1 cellular context compared by ENCODE assay signal in genomic region chrX:24672701-24673190, GRCh38.
TF ChIP-seq lines count a peak whose summit lies in the region.

No MANE protein-coding gene starts in this region.

TF ChIP-seq in HepG2, 621 proteins besides CTCF, POLR2A, EP300 and RAD21 (continued from another document):
- TF ChIP-seq, protein P1, sequence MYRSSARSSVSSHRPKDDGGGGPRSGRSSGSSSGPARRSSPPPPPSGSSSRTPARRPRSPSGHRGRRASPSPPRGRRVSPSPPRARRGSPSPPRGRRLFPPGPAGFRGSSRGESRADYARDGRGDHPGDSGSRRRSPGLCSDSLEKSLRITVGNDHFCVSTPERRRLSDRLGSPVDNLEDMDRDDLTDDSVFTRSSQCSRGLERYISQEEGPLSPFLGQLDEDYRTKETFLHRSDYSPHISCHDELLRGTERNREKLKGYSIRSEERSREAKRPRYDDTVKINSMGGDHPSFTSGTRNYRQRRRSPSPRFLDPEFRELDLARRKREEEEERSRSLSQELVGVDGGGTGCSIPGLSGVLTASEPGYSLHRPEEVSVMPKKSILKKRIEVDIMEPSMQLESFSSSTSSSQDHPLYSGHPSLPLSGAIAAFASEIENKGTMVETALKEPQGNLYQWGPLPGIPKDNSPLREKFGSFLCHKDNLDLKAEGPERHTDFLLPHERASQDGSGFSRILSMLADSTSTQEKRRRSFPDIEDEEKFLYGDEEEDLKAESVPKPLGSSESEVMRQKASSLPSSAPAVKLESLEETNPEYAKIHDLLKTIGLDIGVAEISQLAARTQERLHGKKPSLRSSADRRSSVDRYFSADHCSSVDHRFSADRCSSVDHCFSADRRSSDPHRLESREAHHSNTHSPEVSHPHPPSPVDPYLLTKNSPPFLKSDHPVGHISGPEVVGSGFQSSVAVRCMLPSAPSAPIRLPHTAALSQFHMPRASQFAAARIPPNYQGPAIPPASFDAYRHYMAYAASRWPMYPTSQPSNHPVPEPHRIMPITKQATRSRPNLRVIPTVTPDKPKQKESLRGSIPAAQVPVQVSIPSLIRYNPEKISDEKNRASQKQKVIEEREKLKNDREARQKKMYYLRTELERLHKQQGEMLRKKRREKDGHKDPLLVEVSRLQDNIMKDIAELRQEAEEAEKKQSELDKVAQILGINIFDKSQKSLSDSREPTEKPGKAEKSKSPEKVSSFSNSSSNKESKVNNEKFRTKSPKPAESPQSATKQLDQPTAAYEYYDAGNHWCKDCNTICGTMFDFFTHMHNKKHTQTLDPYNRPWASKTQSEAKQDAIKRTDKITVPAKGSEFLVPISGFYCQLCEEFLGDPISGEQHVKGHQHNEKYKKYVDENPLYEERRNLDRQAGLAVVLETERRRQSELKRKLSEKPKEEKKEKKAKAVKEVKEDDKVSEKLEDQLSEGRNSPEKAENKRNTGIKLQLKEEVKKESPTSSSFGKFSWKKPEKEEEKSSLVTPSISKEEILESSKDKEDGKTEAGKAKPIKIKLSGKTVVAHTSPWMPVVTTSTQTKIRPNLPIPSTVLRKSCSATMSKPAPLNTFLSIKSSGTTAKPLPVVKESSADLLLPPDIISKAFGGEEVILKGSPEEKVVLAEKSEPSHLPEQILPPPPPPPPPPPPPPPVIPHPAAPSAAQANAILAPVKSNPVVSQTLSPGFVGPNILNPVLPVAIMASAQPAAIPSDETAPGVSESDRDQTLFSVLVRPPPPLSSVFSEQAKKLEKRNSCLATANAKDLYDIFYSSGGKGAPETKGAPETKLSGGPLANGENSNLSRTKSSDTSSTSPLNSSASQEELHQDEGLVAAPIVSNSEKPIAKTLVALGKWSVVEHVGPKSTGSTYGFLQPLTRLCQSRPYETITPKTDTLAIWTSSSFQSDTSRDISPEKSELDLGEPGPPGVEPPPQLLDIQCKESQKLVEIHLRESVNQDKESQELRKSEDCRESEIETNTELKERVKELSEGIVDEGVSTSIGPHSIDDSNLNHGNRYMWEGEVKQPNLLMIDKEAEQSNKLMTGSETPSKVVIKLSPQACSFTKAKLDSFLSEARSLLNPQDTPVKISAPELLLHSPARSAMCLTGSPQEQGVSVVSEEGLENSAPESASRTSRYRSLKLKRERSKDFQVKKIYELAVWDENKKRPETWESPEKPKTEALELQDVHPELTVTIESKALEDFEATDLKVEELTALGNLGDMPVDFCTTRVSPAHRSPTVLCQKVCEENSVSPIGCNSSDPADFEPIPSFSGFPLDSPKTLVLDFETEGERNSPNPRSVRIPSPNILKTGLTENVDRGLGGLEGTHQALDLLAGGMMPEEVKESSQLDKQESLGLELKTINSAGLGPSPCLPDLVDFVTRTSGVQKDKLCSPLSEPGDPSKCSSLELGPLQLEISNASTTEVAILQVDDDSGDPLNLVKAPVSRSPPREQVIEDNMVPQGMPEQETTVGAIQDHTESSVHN (CRISPR knock-in tag; IDR thresholded peaks at IDR 0.05), result no peak
- TF ChIP-seq ZNF101 (CRISPR knock-in tag; IDR thresholded peaks at IDR 0.05; ENCODE audit: borderline replicate concordance, low read depth) (no peak), ZSCAN29 (CRISPR knock-in tag; conservative IDR thresholded peaks at IDR 0.05) (no peak), NBN (conservative IDR thresholded peaks at IDR 0.05) (no peak), MXI1 (IDR thresholded peaks at IDR 0.05; ENCODE audit: borderline replicate concordance, low read depth, low read length) (no peak), ZFP1 (CRISPR knock-in tag; IDR thresholded peaks at IDR 0.05) (no peak), ZNF652 (CRISPR knock-in tag; IDR thresholded peaks at IDR 0.05; ENCODE audit: borderline replicate concordance, low read depth) (no peak), ZNF691 (CRISPR knock-in tag; IDR thresholded peaks at IDR 0.05; ENCODE audit: borderline replicate concordance, low read depth) (no peak), NR2F6 (IDR thresholded peaks at IDR 0.05) (no peak), NR2F6 (CRISPR knock-in tag; IDR thresholded peaks at IDR 0.05) (no peak), HNF4A (CRISPR knock-in tag; IDR thresholded peaks at IDR 0.05) (peak; percentile 48), TARDBP (CRISPR knock-in tag; IDR thresholded peaks at IDR 0.05) (0 out of 2 replicates have a peak, but pooled peaks have one; percentile 33), GMEB1 (CRISPR knock-in tag; IDR thresholded peaks at IDR 0.05; ENCODE audit: borderline replicate concordance) (no peak), SRSF4 (IDR thresholded peaks at IDR 0.05; ENCODE audit: low read depth, low read length, poor library complexity, severe bottlenecking) (no peak), REPIN1 (CRISPR knock-in tag; IDR thresholded peaks at IDR 0.05; ENCODE audit: borderline replicate concordance, low read depth) (peak; percentile 32; the same call in 1 of the 2 replicates), MTF2 (CRISPR knock-in tag; IDR thresholded peaks at IDR 0.05; ENCODE audit: borderline replicate concordance) (no peak), ZNF337 (CRISPR knock-in tag; IDR thresholded peaks at IDR 0.05; ENCODE audit: borderline replicate concordance, low read depth) (no peak), FIP1L1 (IDR thresholded peaks at IDR 0.05; ENCODE audit: borderline replicate concordance, insufficient read depth, low read depth, low read length) (no peak), ZBTB21 (CRISPR knock-in tag; IDR thresholded peaks at IDR 0.05) (no peak), CHD4 (IDR thresholded peaks at IDR 0.05; ENCODE audit: borderline replicate concordance, low read length) (no peak), CBX2 (IDR thresholded peaks at IDR 0.05; ENCODE audit: low read depth, low read length) (no peak), CBX2 (CRISPR knock-in tag; IDR thresholded peaks at IDR 0.05; ENCODE audit: low read depth) (no peak), ZNF451 (CRISPR knock-in tag; IDR thresholded peaks at IDR 0.05) (no peak), TAF1 (CRISPR knock-in tag; IDR thresholded peaks at IDR 0.05) (no peak), SETDB1 (CRISPR knock-in tag; IDR thresholded peaks at IDR 0.05; ENCODE audit: borderline replicate concordance) (no peak)
- TF ChIP-seq, protein P2, sequence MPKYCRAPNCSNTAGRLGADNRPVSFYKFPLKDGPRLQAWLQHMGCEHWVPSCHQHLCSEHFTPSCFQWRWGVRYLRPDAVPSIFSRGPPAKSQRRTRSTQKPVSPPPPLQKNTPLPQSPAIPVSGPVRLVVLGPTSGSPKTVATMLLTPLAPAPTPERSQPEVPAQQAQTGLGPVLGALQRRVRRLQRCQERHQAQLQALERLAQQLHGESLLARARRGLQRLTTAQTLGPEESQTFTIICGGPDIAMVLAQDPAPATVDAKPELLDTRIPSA (CRISPR knock-in tag; IDR thresholded peaks at IDR 0.05; ENCODE audit: borderline replicate concordance), result no peak
